18 cellular contexts compared by ENCODE assay signal in the genomic region with DNA sequence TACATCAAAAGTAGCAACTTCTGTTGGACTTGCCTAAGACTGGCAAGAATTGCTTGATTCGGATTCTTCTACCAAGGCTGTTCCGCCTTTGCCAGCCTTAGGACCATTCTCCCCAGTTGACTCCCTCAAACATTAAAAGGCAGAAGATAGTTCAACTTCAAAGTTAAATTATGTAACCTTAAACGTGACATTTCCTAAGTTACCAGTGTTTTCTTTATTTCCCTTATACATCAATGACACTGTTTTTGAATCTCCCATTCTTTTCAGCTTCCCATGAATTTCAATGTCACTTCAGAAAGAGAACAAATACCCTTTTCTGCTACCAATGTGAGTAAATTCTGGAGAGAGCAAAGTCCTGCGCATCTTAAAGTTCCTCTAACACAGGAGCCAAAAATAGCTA. TPM values are rescaled to one million over a fixed set of nuclear protein-coding genes. Genes with fewer than 3 reads are reported as not detected.
DNase-seq lines count a peak whose midpoint lies in the region; ATAC-seq, FAIRE-seq and TF ChIP-seq lines count a peak whose summit lies in the region.
"Had no signal": no experiment of that assay in that cellular context is flagged by ENCODE, and none has a peak within 500 bp of the region (broad histone marks: within the 10 kb centered on the region; RNA-seq: fewer than 3 reads in every experiment).

No MANE protein-coding gene starts in this region.

- no peaks in the 10 kb centered on the region for H3K9me3 Mint-ChIP-seq in WTC11
- no peaks in the 10 kb centered on the region for H3K9me3 Mint-ChIP-seq in stimulated activated effector memory CD8-positive, alpha-beta T cell treated with anti-CD3 and anti-CD28 coated beads, Interleukin-12 subunit alpha, Interleukin-12 subunit beta, amount 100 ng/mL, for 72 hours
- H3K9me3 Mint-ChIP-seq: CD4-positive, alpha-beta memory T cell; GM23338; H9; HFFc6 had no signal

- FAIRE-seq in A549 (lab: Jason Lieb, UNC) (peak; percentile 36), keratinocyte (lab: Jason Lieb, UNC) (peak; percentile 34)
- FAIRE-seq: G401.6, GM12892, GM19239 had no signal

- peaks cover 8 to 22% of the 10 kb centered on the region in 2 experiments for H3K36me3 ChIP-seq in keratinocyte (ENCODE audit: control insufficient read depth in 2 of 2, extremely low read depth in 1 of 2, insufficient read depth in 2 of 2, low read length in 2 of 2)
- peaks cover 17% of the 10 kb centered on the region for H3K36me3 ChIP-seq in HAP-1 (replicated peaks)

- TF ChIP-seq CTCF in A549 (IDR thresholded peaks at IDR 0.05) (no peak), WTC11 (IDR thresholded peaks at IDR 0.05) (no peak), keratinocyte (optimal IDR thresholded peaks at IDR 0.05 in 1 of 3, IDR thresholded peaks at IDR 0.05 in 1 of 3, conservative IDR thresholded peaks at IDR 0.05 in 1 of 3; ENCODE audit: extremely low read depth in 1 of 3, insufficient read depth in 2 of 3, low read length in 3 of 3) (no peak)

- no peaks in the 10 kb centered on the region for H3K4me1 Mint-ChIP-seq in WTC11
- no peaks in the 10 kb centered on the region for H3K4me1 Mint-ChIP-seq in stimulated activated effector memory CD8-positive, alpha-beta T cell treated with anti-CD3 and anti-CD28 coated beads, Interleukin-12 subunit alpha, Interleukin-12 subunit beta, amount 100 ng/mL, for 72 hours
- H3K4me1 Mint-ChIP-seq: GM23338, H9 had no signal

- H3K79me2 ChIP-seq in keratinocyte (ENCODE audit: control insufficient read depth, insufficient read depth, low read length) = peaks cover 5% of the 10 kb centered on the region

- no peak for TF ChIP-seq EP300 in A549 (IDR thresholded peaks at IDR 0.05)

- ATAC-seq in A549 = no peak
- ATAC-seq in WTC11 = no peak
- no peak for ATAC-seq in stimulated activated effector memory CD8-positive, alpha-beta T cell treated with anti-CD3 and anti-CD28 coated beads, Interleukin-12 subunit alpha, Interleukin-12 subunit beta, amount 100 ng/mL, for 72 hours
- no peak for ATAC-seq in GM21529 (IDR thresholded peaks at IDR 0.05; ENCODE audit: unreplicated experiment)
- ATAC-seq: GM23338 had no signal

- H3K9ac ChIP-seq in keratinocyte (ENCODE audit: control insufficient read depth, extremely low read depth, insufficient read depth, low read length) = no peak overlapping the region

- H3K9me1 ChIP-seq in keratinocyte (ENCODE audit: control insufficient read depth, extremely low read depth, insufficient read depth, low read length) = no peaks in the 10 kb centered on the region

- H3K4me3 Mint-ChIP-seq in WTC11 = no peak overlapping the region
- H3K4me3 Mint-ChIP-seq in stimulated activated effector memory CD8-positive, alpha-beta T cell treated with anti-CD3 and anti-CD28 coated beads, Interleukin-12 subunit alpha, Interleukin-12 subunit beta, amount 100 ng/mL, for 72 hours = no peak overlapping the region
- H3K4me3 Mint-ChIP-seq: CD4-positive, alpha-beta memory T cell; GM23338; H9; HFFc6 had no signal

- H3K36me3 Mint-ChIP-seq in WTC11 = peaks cover 73% of the 10 kb centered on the region
- H3K36me3 Mint-ChIP-seq in stimulated activated effector memory CD8-positive, alpha-beta T cell treated with anti-CD3 and anti-CD28 coated beads, Interleukin-12 subunit alpha, Interleukin-12 subunit beta, amount 100 ng/mL, for 72 hours = peaks cover 50% of the 10 kb centered on the region

- H3K27ac ChIP-seq in A549 (no peak overlapping the region), keratinocyte (ENCODE audit: control insufficient read depth, insufficient read depth, low read length) (no peak overlapping the region)

- H2AFZ ChIP-seq in keratinocyte (ENCODE audit: control insufficient read depth, low read length) = no peak overlapping the region
- H2AFZ ChIP-seq: GM23338 had no signal

- H3K27me3 ChIP-seq in keratinocyte (ENCODE audit: control insufficient read depth, extremely low read depth, insufficient read depth, low read length) (no peaks in the 10 kb centered on the region), HAP-1 (ENCODE audit: low read depth) (no peaks in the 10 kb centered on the region)

- DNase-seq in A549 (ENCODE audit: low read depth in 1 of 2, low spot score in 1 of 2) = no peak
- no peak for DNase-seq in WTC11 (ENCODE audit: low spot score)
- DNase-seq in keratinocyte (ENCODE audit: low read depth, low spot score) = no peak
- no peak for DNase-seq in stimulated activated effector memory CD8-positive, alpha-beta T cell treated with anti-CD3 and anti-CD28 coated beads, Interleukin-12 subunit alpha, Interleukin-12 subunit beta, amount 100 ng/mL, for 72 hours (ENCODE audit: low spot score in 2 of 2)
- no peak for DNase-seq in HAP-1 (ENCODE audit: low spot score in 2 of 2)
- DNase-seq in amniotic stem cell (lab: John Stamatoyannopoulos, UW) = no peak
- DNase-seq: 8988T; Caco-2; CD4-positive, alpha-beta memory T cell; DMS153; DND-41; H9; HFFc6 had no signal

- H3K27ac Mint-ChIP-seq in WTC11 = 0 out of 2 replicates have a peak overlapping the region, but pooled peaks have one; percentile 7
- peak overlapping the region; percentile 20 for H3K27ac Mint-ChIP-seq in stimulated activated effector memory CD8-positive, alpha-beta T cell treated with anti-CD3 and anti-CD28 coated beads, Interleukin-12 subunit alpha, Interleukin-12 subunit beta, amount 100 ng/mL, for 72 hours
- H3K27ac Mint-ChIP-seq: CD4-positive, alpha-beta memory T cell; GM23338; HFFc6 had no signal

- POLR2A ChIA-PET in A549 (lab: Yijun Ruan, JAX) (no interaction called here), WTC11 (lab: Charles Lee) (interaction anchor here (0.6 kb wide), 1 partner anchor 23 kb away, joined by 5 read pairs; no protein-coding TSS in a partner anchor)

- CTCF ChIA-PET in A549 (lab: Yijun Ruan, JAX) = interaction anchor here (1.3 kb wide), 1 partner anchor 26 kb away, joined by 4 read pairs; a partner anchor contains a TSS
- CTCF ChIA-PET in WTC11 (lab: Charles Lee) = no interaction called here

- peaks cover 16% of the 10 kb centered on the region for H3K4me1 ChIP-seq in A549
- peaks cover 17% of the 10 kb centered on the region for H3K4me1 ChIP-seq in keratinocyte (ENCODE audit: control insufficient read depth, extremely low read depth, insufficient read depth, low read length)
- peaks cover 9% of the 10 kb centered on the region; the same call in 1 of the 2 replicates for H3K4me1 ChIP-seq in HAP-1

- in situ Hi-C loops in HAP-1 (cut with MboI; ENCODE audit: low sequenced_read_pairs) = no loop called here

- no peak overlapping the region for H3K4me3 ChIP-seq in A549
- H3K4me3 ChIP-seq in keratinocyte (ENCODE audit: control insufficient read depth in 2 of 3, extremely low read depth in 1 of 3, insufficient read depth in 2 of 3, low read depth in 1 of 3, low read length in 3 of 3) = no peak overlapping the region
- H3K4me3 ChIP-seq in HAP-1 = no peak overlapping the region
- H3K4me3 ChIP-seq: GM23338 had no signal

- dilution Hi-C loops in keratinocyte (cut with MboI; ENCODE audit: extremely low pct_ligation_motif_present, low sequenced_read_pairs) = no loop called here

- H3K27me3 Mint-ChIP-seq in WTC11 (ENCODE audit: low read depth) = no peaks in the 10 kb centered on the region
- H3K27me3 Mint-ChIP-seq: CD4-positive, alpha-beta memory T cell had no signal

- H4K20me1 ChIP-seq in keratinocyte (ENCODE audit: control insufficient read depth, extremely low read depth, insufficient read depth, low read length) = no peaks in the 10 kb centered on the region

- 91% methylated on average over 4 of the region's 4 CpGs for WGBS in A549 (ENCODE audit: missing lambda C conversion rate)

- H3K9me3 ChIP-seq in A549 = no peaks in the 10 kb centered on the region
- H3K9me3 ChIP-seq in keratinocyte (ENCODE audit: control insufficient read depth, low read depth, low read length) = no peaks in the 10 kb centered on the region
- H3K9me3 ChIP-seq in HAP-1 = no peaks in the 10 kb centered on the region
- H3K9me3 ChIP-seq: Caco-2 had no signal

- TF ChIP-seq RAD21 in A549 (conservative IDR thresholded peaks at IDR 0.05 in 1 of 2, IDR thresholded peaks at IDR 0.05 in 1 of 2) = no peak

- H3K4me2 ChIP-seq in A549 (no peak overlapping the region), keratinocyte (ENCODE audit: control insufficient read depth, extremely low read depth, insufficient read depth, low read depth, low read length) (no peak overlapping the region)
- H3K4me2 ChIP-seq: GM23338 had no signal

- no peak for TF ChIP-seq POLR2A in A549 (IDR thresholded peaks at IDR 0.05; ENCODE audit: low read length)

RNA-seq across cellular contexts. Expression of a gene that starts 25.2 kb away (rescaled TPM):
- polyA plus RNA-seq in A549 (2011; rRNA removed) = 26.2 and 31.6 TPM in 2 replicates
- 8.2 and 8.9 TPM in 2 replicates for polyA plus RNA-seq in A549 (2012; cell fraction: cytosol; rRNA removed)
- 17.7 and 32.2 TPM in 2 replicates for polyA plus RNA-seq in A549 (2012; cell fraction: nucleus; rRNA removed)
- 23.1 to 25.0 TPM (median 24.2 TPM) in 3 replicates for polyA plus RNA-seq in A549 (2017; fragmentation: RNase III; extraction: RNeasy Plus Mini Kit Qiagen cat#74134 plus additional on column Dnase treatment)
- polyA minus RNA-seq in A549 (2011; rRNA and poly(A)+ RNA removed) = 12.0 and 14.0 TPM in 2 replicates
- 55.9 to 62.7 TPM (median 59.7 TPM) in 3 replicates for total RNA-seq in WTC11 (2021)
- polyA plus RNA-seq in keratinocyte = 15.2 to 32.4 TPM (median 24.5 TPM) in 3 replicates
- polyA plus RNA-seq in keratinocyte (2011; ENCODE audit: low read depth) = 8.1 TPM
- polyA plus RNA-seq in keratinocyte (2011; cell fraction: cytosol; rRNA removed) = 4.6 and 8.1 TPM in 2 replicates
- polyA plus RNA-seq in keratinocyte (2011; cell fraction: nucleus; rRNA removed) = 106 and 121 TPM in 2 replicates
- 10.4 and 13.9 TPM in 2 replicates for polyA plus RNA-seq in keratinocyte (2012; ENCODE audit: low replicate concordance)
- 6.0 to 34.7 TPM (median 14.2 TPM) in 3 replicates for polyA minus RNA-seq in keratinocyte
- 10.2 TPM for polyA minus RNA-seq in keratinocyte (2011; cell fraction: cytosol; rRNA and poly(A)+ RNA removed)
- 15.1 and 30.6 TPM in 2 replicates for polyA minus RNA-seq in keratinocyte (2011; cell fraction: nucleus; rRNA and poly(A)+ RNA removed)

RNA-seq across cellular contexts. Expression of a gene that starts 33.9 kb away (rescaled TPM):
- polyA plus RNA-seq in A549 (2011; rRNA removed) = 23.1 and 41.6 TPM in 2 replicates
- 5.3 and 6.4 TPM in 2 replicates for polyA plus RNA-seq in A549 (2012; cell fraction: cytosol; rRNA removed)
- polyA plus RNA-seq in A549 (2012; cell fraction: nucleus; rRNA removed) = 4.0 and 10.8 TPM in 2 replicates
- polyA plus RNA-seq in A549 (2017; fragmentation: RNase III; extraction: RNeasy Plus Mini Kit Qiagen cat#74134 plus additional on column Dnase treatment) = 31.8 to 34.3 TPM (median 32.7 TPM) in 3 replicates
- polyA minus RNA-seq in A549 (2011; rRNA and poly(A)+ RNA removed) = 36.2 and 57.4 TPM in 2 replicates
- 41.2 to 44.8 TPM (median 43.1 TPM) in 3 replicates for total RNA-seq in WTC11 (2021)
- 9.9 to 18.8 TPM (median 12.7 TPM) in 3 replicates for polyA plus RNA-seq in keratinocyte
- 26.2 TPM for polyA plus RNA-seq in keratinocyte (2011; ENCODE audit: low read depth)
- 10.3 and 17.0 TPM in 2 replicates for polyA plus RNA-seq in keratinocyte (2011; cell fraction: cytosol; rRNA removed)
- 18.3 and 22.2 TPM in 2 replicates for polyA plus RNA-seq in keratinocyte (2011; cell fraction: nucleus; rRNA removed)
- 11.5 and 26.4 TPM in 2 replicates for polyA plus RNA-seq in keratinocyte (2012; ENCODE audit: low replicate concordance)
- polyA minus RNA-seq in keratinocyte = 21.6 to 50.5 TPM (median 24.4 TPM) in 3 replicates
- polyA minus RNA-seq in keratinocyte (2011; cell fraction: cytosol; rRNA and poly(A)+ RNA removed) = 18.8 TPM
- 22.4 and 40.6 TPM in 2 replicates for polyA minus RNA-seq in keratinocyte (2011; cell fraction: nucleus; rRNA and poly(A)+ RNA removed)
